8 cellular contexts compared by ENCODE assay signal in the genomic region with DNA sequence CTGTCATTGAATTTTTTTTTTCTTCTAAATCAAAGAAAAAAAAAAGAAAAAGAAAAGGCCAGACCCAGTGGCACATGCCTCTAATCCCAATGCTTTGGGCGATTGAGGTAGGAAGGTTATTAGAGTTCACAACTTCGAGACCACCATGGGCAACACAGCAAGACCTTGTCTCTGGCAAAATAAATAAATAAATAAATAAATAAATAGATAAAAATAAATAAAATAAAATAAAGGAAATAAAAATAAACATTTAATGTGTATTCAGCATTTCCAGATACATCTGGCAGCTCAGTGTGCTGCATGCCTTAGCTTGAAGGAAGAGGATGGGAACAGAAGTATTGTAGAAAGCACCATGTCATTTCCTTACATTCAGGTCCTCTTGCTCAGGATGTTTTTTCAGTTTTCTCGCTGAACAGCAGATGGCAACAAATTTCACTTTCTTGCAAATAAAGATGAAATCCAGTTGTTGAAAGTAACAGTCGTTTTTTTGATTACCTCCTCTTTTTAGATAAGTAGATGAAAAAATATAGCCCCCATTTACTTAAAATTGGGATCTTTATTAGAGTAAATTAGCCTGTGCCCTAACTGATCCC. TPM values are rescaled to one million over a fixed set of nuclear protein-coding genes. Genes with fewer than 3 reads are reported as not detected.
DNase-seq lines count a peak whose midpoint lies in the region; ATAC-seq, FAIRE-seq and TF ChIP-seq lines count a peak whose summit lies in the region.

No MANE protein-coding gene starts in this region.

- peak; percentile 12 for DNase-seq in AG08395 (ENCODE audit: low spot score)
- DNase-seq in GDM1 (lab: John Stamatoyannopoulos, UW) = peak; percentile 44
- peak; percentile 83 for DNase-seq in NCI-H2227 (lab: John Stamatoyannopoulos, UW; ENCODE audit: unreplicated experiment)
- peak; percentile 48 for DNase-seq in astrocyte of the cerebellum (ENCODE audit: low read depth)
- peak; percentile 60 for DNase-seq in HepG2 (ENCODE audit: low spot score)

- no peaks in the 10 kb centered on the region for H4K20me1 ChIP-seq in HepG2 (ENCODE audit: insufficient read depth, low read length)

- no peak overlapping the region for H3K9ac ChIP-seq in HepG2 (ENCODE audit: insufficient read depth, low read depth, low read length)

- H2AFZ ChIP-seq in HepG2 (ENCODE audit: low read length) = no peak overlapping the region

- intact Hi-C loops in HepG2 (cut with micrococcal nuclease; ENCODE audit: unreplicated experiment) = no loop called here

- H3K79me2 ChIP-seq in HepG2 (ENCODE audit: insufficient read depth, low read length) = no peaks in the 10 kb centered on the region

- TF ChIP-seq CTCF in astrocyte of the cerebellum (IDR thresholded peaks at IDR 0.05; ENCODE audit: low read depth, low read length, missing control alignments) (peak; percentile 45), HepG2 (CRISPR knock-in tag; IDR thresholded peaks at IDR 0.05) (peak; percentile 61)

- H3K36me3 ChIP-seq in HepG2 (replicated peaks in 1 of 2; ENCODE audit: control insufficient read depth in 1 of 2, insufficient read depth in 2 of 2, low read length in 2 of 2) = no peaks in the 10 kb centered on the region

- TF ChIP-seq EP300 in HepG2 (IDR thresholded peaks at IDR 0.05; ENCODE audit: low read depth in 2 of 2, low read length in 2 of 2) = no peak
- TF ChIP-seq EP300 in HepG2 (CRISPR knock-in tag; IDR thresholded peaks at IDR 0.05; ENCODE audit: borderline replicate concordance) = no peak

- in situ Hi-C loops in astrocyte of the cerebellum (cut with HindIII; ENCODE audit: low sequenced_read_pairs) = no loop called here
- in situ Hi-C loops in HepG2 (cut with HindIII; ENCODE audit: extremely low pct_ligation_motif_present, low pct_unique_long_range_greater_than_20kb) = no loop called here

- TF ChIP-seq RAD21 in HepG2 (CRISPR knock-in tag; IDR thresholded peaks at IDR 0.05) = no peak

- H3K4me3 ChIP-seq in astrocyte of the cerebellum (ENCODE audit: low read depth, low read length) (no peak overlapping the region), HepG2 (replicated peaks in 1 of 3; ENCODE audit: insufficient read depth in 1 of 3, low read depth in 2 of 3, low read length in 3 of 3) (no peak overlapping the region)

- BruUV-seq in HepG2 (replicated peaks; lab: Mats Ljungman, UMichigan) = no TSS peak

- H3K4me2 ChIP-seq in HepG2 (ENCODE audit: low read depth, low read length) = no peak overlapping the region

- no peak overlapping the region for H3K27ac ChIP-seq in HepG2 (ENCODE audit: extremely low read length, insufficient read depth, low read length)

- no peak for FAIRE-seq in HepG2 (lab: Jason Lieb, UNC)

- peaks cover 0 to 6% of the 10 kb centered on the region in 2 experiments; a peak in 1 of 5 replicates for H3K27me3 ChIP-seq in HepG2 (ENCODE audit: control insufficient read depth in 1 of 2, insufficient read depth in 2 of 2, low read length in 2 of 2)

- WGBS in HepG2 (ENCODE audit: low lambda C conversion rate) = under 1% methylated on average over 4 of the region's 4 CpGs

- no peak for TF ChIP-seq POLR2A in HepG2 (IDR thresholded peaks at IDR 0.05; ENCODE audit: insufficient read depth in 1 of 2, low read depth in 2 of 2, low read length in 2 of 2)

- ATAC-seq in HepG2 (no peak), HG03442 (IDR thresholded peaks at IDR 0.05; ENCODE audit: unreplicated experiment) (no peak), HG02571 (IDR thresholded peaks at IDR 0.05; ENCODE audit: unreplicated experiment) (no peak), HG02870 (IDR thresholded peaks at IDR 0.05; ENCODE audit: unreplicated experiment) (no peak)

- no peaks in the 10 kb centered on the region for H3K4me1 ChIP-seq in HepG2 (ENCODE audit: insufficient read depth, low read length)

- no peaks in the 10 kb centered on the region for H3K9me3 ChIP-seq in HepG2 (ENCODE audit: low read length)

- POLR2A ChIA-PET in HepG2 (lab: Yijun Ruan, JAX) = no interaction called here

- CTCF ChIA-PET in HepG2 (lab: Yijun Ruan, JAX; ENCODE audit: low intra/inter-chr PET ratio, low total read pairs) = interaction anchor here (1.9 kb wide), 1 partner anchor 100 kb away, joined by 23 read pairs; a partner anchor contains a TSS

TF ChIP-seq in HepG2, 621 proteins besides CTCF, POLR2A, EP300 and RAD21 (continues in another document):
- TF ChIP-seq ZNF235 (CRISPR knock-in tag; IDR thresholded peaks at IDR 0.05; ENCODE audit: borderline replicate concordance) (no peak), ATF1 (CRISPR knock-in tag; IDR thresholded peaks at IDR 0.05) (no peak), NFKBIZ (CRISPR knock-in tag; IDR thresholded peaks at IDR 0.05) (no peak), ZNF432 (CRISPR knock-in tag; IDR thresholded peaks at IDR 0.05; ENCODE audit: borderline replicate concordance) (no peak)
- TF ChIP-seq, protein P1, sequence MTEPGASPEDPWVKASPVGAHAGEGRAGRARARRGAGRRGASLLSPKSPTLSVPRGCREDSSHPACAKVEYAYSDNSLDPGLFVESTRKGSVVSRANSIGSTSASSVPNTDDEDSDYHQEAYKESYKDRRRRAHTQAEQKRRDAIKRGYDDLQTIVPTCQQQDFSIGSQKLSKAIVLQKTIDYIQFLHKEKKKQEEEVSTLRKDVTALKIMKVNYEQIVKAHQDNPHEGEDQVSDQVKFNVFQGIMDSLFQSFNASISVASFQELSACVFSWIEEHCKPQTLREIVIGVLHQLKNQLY (CRISPR knock-in tag; IDR thresholded peaks at IDR 0.05) = no peak
- TF ChIP-seq, protein P2, sequence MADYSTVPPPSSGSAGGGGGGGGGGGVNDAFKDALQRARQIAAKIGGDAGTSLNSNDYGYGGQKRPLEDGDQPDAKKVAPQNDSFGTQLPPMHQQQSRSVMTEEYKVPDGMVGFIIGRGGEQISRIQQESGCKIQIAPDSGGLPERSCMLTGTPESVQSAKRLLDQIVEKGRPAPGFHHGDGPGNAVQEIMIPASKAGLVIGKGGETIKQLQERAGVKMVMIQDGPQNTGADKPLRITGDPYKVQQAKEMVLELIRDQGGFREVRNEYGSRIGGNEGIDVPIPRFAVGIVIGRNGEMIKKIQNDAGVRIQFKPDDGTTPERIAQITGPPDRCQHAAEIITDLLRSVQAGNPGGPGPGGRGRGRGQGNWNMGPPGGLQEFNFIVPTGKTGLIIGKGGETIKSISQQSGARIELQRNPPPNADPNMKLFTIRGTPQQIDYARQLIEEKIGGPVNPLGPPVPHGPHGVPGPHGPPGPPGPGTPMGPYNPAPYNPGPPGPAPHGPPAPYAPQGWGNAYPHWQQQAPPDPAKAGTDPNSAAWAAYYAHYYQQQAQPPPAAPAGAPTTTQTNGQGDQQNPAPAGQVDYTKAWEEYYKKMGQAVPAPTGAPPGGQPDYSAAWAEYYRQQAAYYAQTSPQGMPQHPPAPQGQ (CRISPR knock-in tag; IDR thresholded peaks at IDR 0.05; ENCODE audit: borderline replicate concordance) = no peak
- TF ChIP-seq, protein P3, sequence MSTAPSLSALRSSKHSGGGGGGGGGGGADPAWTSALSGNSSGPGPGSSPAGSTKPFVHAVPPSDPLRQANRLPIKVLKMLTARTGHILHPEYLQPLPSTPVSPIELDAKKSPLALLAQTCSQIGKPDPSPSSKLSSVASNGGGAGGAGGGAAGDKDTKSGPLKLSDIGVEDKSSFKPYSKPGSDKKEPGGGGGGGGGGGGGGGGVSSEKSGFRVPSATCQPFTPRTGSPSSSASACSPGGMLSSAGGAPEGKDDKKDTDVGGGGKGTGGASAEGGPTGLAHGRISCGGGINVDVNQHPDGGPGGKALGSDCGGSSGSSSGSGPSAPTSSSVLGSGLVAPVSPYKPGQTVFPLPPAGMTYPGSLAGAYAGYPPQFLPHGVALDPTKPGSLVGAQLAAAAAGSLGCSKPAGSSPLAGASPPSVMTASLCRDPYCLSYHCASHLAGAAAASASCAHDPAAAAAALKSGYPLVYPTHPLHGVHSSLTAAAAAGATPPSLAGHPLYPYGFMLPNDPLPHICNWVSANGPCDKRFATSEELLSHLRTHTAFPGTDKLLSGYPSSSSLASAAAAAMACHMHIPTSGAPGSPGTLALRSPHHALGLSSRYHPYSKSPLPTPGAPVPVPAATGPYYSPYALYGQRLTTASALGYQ (CRISPR knock-in tag; IDR thresholded peaks at IDR 0.05) = no peak
- TF ChIP-seq, protein P4, sequence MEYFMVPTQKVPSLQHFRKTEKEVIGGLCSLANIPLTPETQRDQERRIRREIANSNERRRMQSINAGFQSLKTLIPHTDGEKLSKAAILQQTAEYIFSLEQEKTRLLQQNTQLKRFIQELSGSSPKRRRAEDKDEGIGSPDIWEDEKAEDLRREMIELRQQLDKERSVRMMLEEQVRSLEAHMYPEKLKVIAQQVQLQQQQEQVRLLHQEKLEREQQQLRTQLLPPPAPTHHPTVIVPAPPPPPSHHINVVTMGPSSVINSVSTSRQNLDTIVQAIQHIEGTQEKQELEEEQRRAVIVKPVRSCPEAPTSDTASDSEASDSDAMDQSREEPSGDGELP (IDR thresholded peaks at IDR 0.05; ENCODE audit: borderline replicate concordance, low read depth) = no peak

RNA-seq across cellular contexts. Expression of a gene that starts 25.7 kb away (rescaled TPM):
- total RNA-seq in HepG2 (2016; rRNA removed; fragmentation: Illumina TruSeq; extraction: Trizol) = not detected in 2 replicates
- not detected in 2 replicates for total RNA-seq in HepG2 (2016; cell fraction: cytosol; rRNA removed; fragmentation: Illumina TruSeq; extraction: Trizol; ENCODE audit: low read depth)
- not detected in 2 replicates for total RNA-seq in HepG2 (2016; cell fraction: insoluble cytoplasmic fraction; rRNA removed; fragmentation: Illumina TruSeq; extraction: Trizol)
- total RNA-seq in HepG2 (2016; cell fraction: membrane; rRNA removed; fragmentation: Illumina TruSeq; extraction: Trizol) = not detected in 2 replicates
- total RNA-seq in HepG2 (2016; cell fraction: nucleus; rRNA removed; fragmentation: Illumina TruSeq; extraction: Trizol) = not detected in 2 replicates
- polyA plus RNA-seq in HepG2 (2011; rRNA removed) = not detected in 2 replicates
- polyA plus RNA-seq in HepG2 (2011; cell fraction: cytosol; rRNA removed) = not detected in 2 replicates
- polyA plus RNA-seq in HepG2 (2011; cell fraction: nucleus; rRNA removed) = not detected in 2 replicates
- not detected in 2 replicates for polyA plus RNA-seq in HepG2 (2012)
- not detected in 2 replicates for polyA plus RNA-seq in HepG2 (2016; cell fraction: cytosol; fragmentation: Illumina TruSeq; extraction: Trizol; ENCODE audit: low read depth)
- not detected in 2 replicates for polyA plus RNA-seq in HepG2 (2016; cell fraction: insoluble cytoplasmic fraction; fragmentation: Illumina TruSeq; extraction: Trizol; ENCODE audit: low read depth)
- polyA plus RNA-seq in HepG2 (2016; cell fraction: membrane; fragmentation: Illumina TruSeq; extraction: Trizol; ENCODE audit: low read depth) = not detected in 2 replicates
- not detected in 2 replicates for polyA plus RNA-seq in HepG2 (2016; cell fraction: nucleus; fragmentation: Illumina TruSeq; extraction: Trizol; ENCODE audit: insufficient read depth, low read depth)
- 1.4 and 2.4 TPM in 2 replicates for polyA minus RNA-seq in HepG2 (2011; rRNA and poly(A)+ RNA removed; ENCODE audit: low replicate concordance)
- polyA minus RNA-seq in HepG2 (2011; cell fraction: cytosol; rRNA and poly(A)+ RNA removed) = not detected in 2 replicates
- not detected in 2 replicates for polyA minus RNA-seq in HepG2 (2011; cell fraction: nucleus; rRNA and poly(A)+ RNA removed)

Comparison
In these comparisons a context has a peak if more than half of its experiments do, and no peak if none do; other contexts are left out.
1. DNase-seq: peak in every context shown above with its lines; median percentile 83 in NCI-H2227; 60 in HepG2; 48 in astrocyte of the cerebellum; 44 in GDM1; 12 in AG08395.